In the genomic region with DNA sequence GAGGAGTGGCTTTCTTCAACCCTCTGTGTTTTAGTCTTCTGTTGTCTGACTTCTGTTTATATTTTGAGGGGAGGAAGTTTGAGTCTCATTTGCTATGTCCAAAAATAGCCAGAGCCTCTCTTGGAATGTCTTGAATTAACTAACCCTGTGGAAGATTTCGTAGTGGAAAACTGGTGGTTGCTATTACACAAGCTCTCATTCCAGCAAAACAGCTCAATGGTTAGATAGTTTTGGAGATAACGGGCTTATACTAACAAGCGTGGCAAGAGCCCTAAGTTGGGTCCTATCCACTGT, we compare ENCODE assay signal across 7 cellular contexts. TPM values are rescaled to one million over a fixed set of nuclear protein-coding genes. Genes with fewer than 3 reads are reported as not detected.
A peak's percentile ranks its signal among the peaks of the same experiment; 100 is the strongest.
DNase-seq lines count a peak whose midpoint lies in the region; ATAC-seq and TF ChIP-seq lines count a peak whose summit lies in the region.

No MANE protein-coding gene starts in this region.

- no peak overlapping the region for H3K23ac ChIP-seq in mesenchymal stem cell (ENCODE audit: low read length in 2 of 2)

- H3K79me1 ChIP-seq in mesenchymal stem cell (replicated peaks; ENCODE audit: low read length, poor library complexity, severe bottlenecking) = no peaks in the 10 kb centered on the region

- intact Hi-C loops in tibial artery (cut with DNase I; ENCODE audit: low total_unique reads) = no loop called here

- peaks cover 24% of the 10 kb centered on the region for H3K4me1 Mint-ChIP-seq in endothelial cell (ENCODE audit: unreplicated experiment)

- H3K4me2 ChIP-seq in mesenchymal stem cell (ENCODE audit: low read length, poor library complexity, severe bottlenecking) = peak overlapping the region; percentile 65

- peaks cover 6% of the 10 kb centered on the region for H3K36me3 Mint-ChIP-seq in endothelial cell (ENCODE audit: low read depth, unreplicated experiment)

- no peak overlapping the region for H3K14ac ChIP-seq in mesenchymal stem cell (ENCODE audit: low read length in 2 of 2)

- no peak overlapping the region for H2AK5ac ChIP-seq in mesenchymal stem cell (ENCODE audit: low read length, severe bottlenecking)

- H3K4ac ChIP-seq in mesenchymal stem cell (ENCODE audit: low read depth in 1 of 2, low read length in 2 of 2) = no peak overlapping the region

- no peak overlapping the region for H2BK5ac ChIP-seq in mesenchymal stem cell (ENCODE audit: low read depth, low read length, poor library complexity, severe bottlenecking)

- H3K9me3 Mint-ChIP-seq in endothelial cell (ENCODE audit: unreplicated experiment) = no peaks in the 10 kb centered on the region

- peak; percentile 94 for DNase-seq in RPMI7951 (ENCODE audit: low read depth)
- DNase-seq in endothelial cell (ENCODE audit: low spot score) = no peak
- peak; percentile 97 for DNase-seq in mesenchymal stem cell
- no peak for DNase-seq in tibial artery
- DNase-seq in AG08396 (ENCODE audit: low spot score) = no peak
- DNase-seq in HuH-7 (ENCODE audit: low spot score) = no peak

- 0% methylated on average over 3 of the region's 3 CpGs for WGBS in mesenchymal stem cell

- H3K4me3 Mint-ChIP-seq in endothelial cell (ENCODE audit: unreplicated experiment) = peak overlapping the region; percentile 90

- no peak overlapping the region for H2BK12ac ChIP-seq in mesenchymal stem cell (ENCODE audit: low read length in 2 of 2)

- ATAC-seq in GM18868 (IDR thresholded peaks at IDR 0.05; ENCODE audit: unreplicated experiment) = no peak

- H3K36me3 ChIP-seq in mesenchymal stem cell (ENCODE audit: control insufficient read depth in 1 of 2, insufficient read depth in 2 of 2, low read depth in 1 of 2, low read length in 2 of 2) (peaks cover 0 to 16% of the 10 kb centered on the region in 2 experiments), tibial artery (peaks cover 5 to 15% (median 14%) of the 10 kb centered on the region in 3 donors)

- H4K91ac ChIP-seq in mesenchymal stem cell (ENCODE audit: low read length) = no peak overlapping the region

- no peak overlapping the region for H4K8ac ChIP-seq in mesenchymal stem cell (ENCODE audit: low read length)

- no peak overlapping the region for H3K27ac Mint-ChIP-seq in endothelial cell (ENCODE audit: unreplicated experiment)

- peak overlapping the region; percentile 93 for H3K9ac ChIP-seq in mesenchymal stem cell (ENCODE audit: low read length)

- H2BK15ac ChIP-seq in mesenchymal stem cell (ENCODE audit: low read depth, poor library complexity, severe bottlenecking) = no peak overlapping the region

- H3K9me3 ChIP-seq in mesenchymal stem cell (ENCODE audit: control insufficient read depth, low read length) (no peaks in the 10 kb centered on the region), tibial artery (no peaks in the 10 kb centered on the region)

- H3K27me3 ChIP-seq in mesenchymal stem cell (ENCODE audit: control insufficient read depth in 1 of 2, insufficient read depth in 1 of 2, low read length in 2 of 2) = no peaks in the 10 kb centered on the region
- H3K27me3 ChIP-seq in tibial artery = no peaks in the 10 kb centered on the region

- TF ChIP-seq CTCF in endothelial cell (IDR thresholded peaks at IDR 0.05; ENCODE audit: unreplicated experiment) (no peak), tibial artery (IDR thresholded peaks at IDR 0.05) (no peak)

- H3K4me3 ChIP-seq in mesenchymal stem cell (ENCODE audit: insufficient read depth in 1 of 2, low read depth in 1 of 2, low read length in 2 of 2) (peak overlapping the region; percentile 69 to 88), tibial artery (peak overlapping the region; percentile 89)

- no peak overlapping the region for H2AFZ ChIP-seq in mesenchymal stem cell (ENCODE audit: low read depth, low read length)

- no peak overlapping the region for H3K18ac ChIP-seq in mesenchymal stem cell (ENCODE audit: low read depth in 1 of 2, low read length in 2 of 2)

- no peak overlapping the region for H2BK120ac ChIP-seq in mesenchymal stem cell (ENCODE audit: low read depth, low read length)

- H3K4me1 ChIP-seq in mesenchymal stem cell (ENCODE audit: control insufficient read depth, insufficient read depth, low read depth, low read length) = peaks cover 4% of the 10 kb centered on the region
- peaks cover 0 to 48% (median 25%) of the 10 kb centered on the region in 4 donors for H3K4me1 ChIP-seq in tibial artery

- H3K27ac ChIP-seq in mesenchymal stem cell (ENCODE audit: low read length, poor library complexity, severe bottlenecking) (peak overlapping the region; percentile 84), tibial artery (peak overlapping the region; percentile 94 to 96)

- H3K27me3 Mint-ChIP-seq in endothelial cell (ENCODE audit: unreplicated experiment) = peaks cover 16% of the 10 kb centered on the region

RNA-seq across cellular contexts. Expression of a gene that starts 1.6 kb away (rescaled TPM):
- total RNA-seq in RPMI7951 (2014; rRNA removed; shearing (Covaris generic)) = 24.4 and 30.0 TPM in 2 replicates
- total RNA-seq in endothelial cell (ENCODE audit: unreplicated experiment) = 12.0 TPM
- polyA plus RNA-seq in mesenchymal stem cell (2013, experiment 1 of 2) = 252 TPM
- 259 TPM for polyA plus RNA-seq in mesenchymal stem cell (2013, experiment 2 of 2)

Comparison
In these comparisons a context has a peak if more than half of its experiments do, and no peak if none do; other contexts are left out.
1. DNase-seq: peak in RPMI7951 (single experiment) and mesenchymal stem cell (single experiment); none in endothelial cell (single experiment), tibial artery (0 of 2), AG08396 (single experiment) and HuH-7 (single experiment).